In the genomic region with DNA sequence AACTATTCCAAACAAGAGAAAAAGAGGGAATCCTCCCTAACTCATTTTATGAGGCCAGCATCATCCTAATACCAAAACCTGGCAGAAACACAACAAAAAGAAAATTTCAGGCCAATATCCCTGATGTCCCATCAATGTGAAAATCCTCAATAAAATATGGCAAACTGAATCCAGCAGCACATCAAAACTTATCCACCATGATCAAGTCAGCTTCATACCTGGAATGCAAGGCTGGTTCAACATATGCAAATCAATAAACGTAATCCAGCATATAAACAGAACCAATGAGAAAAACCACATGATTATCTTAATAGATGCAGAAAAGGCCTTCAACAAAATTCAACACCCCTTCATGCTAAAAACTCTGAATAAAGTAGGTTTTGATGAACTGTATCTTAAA, we compare ENCODE assay signal across 6 cellular contexts. TPM values are rescaled to one million over a fixed set of nuclear protein-coding genes. Genes with fewer than 3 reads are reported as not detected.
"Had no signal": no experiment of that assay in that cellular context is flagged by ENCODE, and none has a peak within 500 bp of the region (broad histone marks: within the 10 kb centered on the region; RNA-seq: fewer than 3 reads in every experiment).

No MANE protein-coding gene starts in this region.

RNA-seq across cellular contexts. Expression of gene CST7, which starts 2.7 kb away (rescaled TPM):
- total RNA-seq: LHCN-M2, MCF 10A, NCI-H460, OCI-LY7, PC-9, SJCRH30 had no signal
